In genomic region chr20:16111132-16111852, GRCh38 we compare ENCODE assay signal across 21 cellular contexts.
"Had no signal": no experiment of that assay in that cellular context is flagged by ENCODE, and none has a peak within 500 bp of the region (broad histone marks: within the 10 kb centered on the region; RNA-seq: fewer than 3 reads in every experiment).

No MANE protein-coding gene starts in this region.

- DNase-seq: activated CD4-positive, alpha-beta memory T cell treated with anti-CD3 and anti-CD28 coated beads for 36 hours; activated CD4-positive, alpha-beta T cell treated with anti-CD3 and anti-CD28 coated beads for 48 hours; activated effector memory CD4-positive, alpha-beta T cell treated with anti-CD3 and anti-CD28 coated beads, Interleukin-2, amount 50 U/mL, for 16 hours; activated naive CD4-positive, alpha-beta T cell treated with anti-CD3 and anti-CD28 coated beads, Interleukin-2, amount 10 ng/mL, durations not matched to agents 7 days and 5 days; activated T-cell treated with anti-CD3 and anti-CD28 coated beads, Interleukin-2, amount 50 U/mL, for 72 hours; amygdala; heart right ventricle; islet precursor cell; left cardiac atrium; lower lobe of right lung; mesendoderm; mucosa of descending colon; retina; stimulated activated CD4-positive, alpha-beta T cell treated with anti-CD3 and anti-CD28 coated beads, Interleukin-4, amount 100 ng/mL, for 24 hours; stimulated activated naive CD4-positive, alpha-beta T cell treated with Interleukin-2 at 50 U/mL for 16 hours; T-helper 2 cell; upper lobe of left lung had no signal

- H3K4me1 ChIP-seq: lower lobe of right lung had no signal

- H3K4me3 ChIP-seq: heart right ventricle, lower lobe of right lung, mucosa of descending colon, thoracic aorta, upper lobe of left lung had no signal

- H3K27me3 ChIP-seq: upper lobe of left lung had no signal

- H3K27ac Mint-ChIP-seq: activated CD4-positive, alpha-beta memory T cell treated with anti-CD3 and anti-CD28 coated beads for 36 hours; activated naive CD4-positive, alpha-beta T cell treated with anti-CD3 and anti-CD28 coated beads, Interleukin-2, amount 10 ng/mL, durations not matched to agents 7 days and 5 days; activated T-cell treated with anti-CD3 and anti-CD28 coated beads, Interleukin-2, amount 50 U/mL, for 72 hours; brain; progenitor cell of endocrine pancreas had no signal

- H3K36me3 ChIP-seq: heart right ventricle, lower lobe of right lung, thoracic aorta, upper lobe of left lung had no signal

- H3K36me3 Mint-ChIP-seq: activated CD4-positive, alpha-beta memory T cell treated with anti-CD3 and anti-CD28 coated beads for 36 hours; activated naive CD4-positive, alpha-beta T cell treated with anti-CD3 and anti-CD28 coated beads, Interleukin-2, amount 10 ng/mL, durations not matched to agents 7 days and 5 days; brain had no signal

- ATAC-seq: activated T-cell treated with anti-CD3 and anti-CD28 coated beads, Interleukin-2, amount 50 U/mL, for 72 hours; heart right ventricle; left cardiac atrium; mucosa of descending colon had no signal

- H3K27ac ChIP-seq: heart right ventricle, lower lobe of right lung, thoracic aorta, upper lobe of left lung had no signal

- H3K27me3 Mint-ChIP-seq: activated CD4-positive, alpha-beta memory T cell treated with anti-CD3 and anti-CD28 coated beads for 36 hours; activated naive CD4-positive, alpha-beta T cell treated with anti-CD3 and anti-CD28 coated beads, Interleukin-2, amount 10 ng/mL, durations not matched to agents 7 days and 5 days; progenitor cell of endocrine pancreas had no signal

- H3K9me3 Mint-ChIP-seq: activated CD4-positive, alpha-beta memory T cell treated with anti-CD3 and anti-CD28 coated beads for 36 hours had no signal

- H3K4me3 Mint-ChIP-seq: activated CD4-positive, alpha-beta memory T cell treated with anti-CD3 and anti-CD28 coated beads for 36 hours; activated naive CD4-positive, alpha-beta T cell treated with anti-CD3 and anti-CD28 coated beads, Interleukin-2, amount 10 ng/mL, durations not matched to agents 7 days and 5 days; activated T-cell treated with anti-CD3 and anti-CD28 coated beads, Interleukin-2, amount 50 U/mL, for 72 hours; brain had no signal

- H3K9me3 ChIP-seq: heart right ventricle, lower lobe of right lung, mucosa of descending colon, thoracic aorta, upper lobe of left lung had no signal

- H3K4me1 Mint-ChIP-seq: activated naive CD4-positive, alpha-beta T cell treated with anti-CD3 and anti-CD28 coated beads, Interleukin-2, amount 10 ng/mL, durations not matched to agents 7 days and 5 days had no signal

- FAIRE-seq: endometrium had no signal
